In genomic region chr22:19754701-19755144, GRCh38 we compare ENCODE assay signal across 18 cellular contexts. TPM values are rescaled to one million over a fixed set of nuclear protein-coding genes. Genes with fewer than 3 reads are reported as not detected.
"Had no signal": no experiment of that assay in that cellular context is flagged by ENCODE, and none has a peak within 500 bp of the region (broad histone marks: within the 10 kb centered on the region; RNA-seq: fewer than 3 reads in every experiment).

No MANE protein-coding gene starts in this region.

- H3K9me3 Mint-ChIP-seq: activated CD4-positive, alpha-beta memory T cell treated with anti-CD3 and anti-CD28 coated beads, Interleukin-2, amount 10 ng/mL, durations not matched to agents 7 days and 5 days; naive thymus-derived CD4-positive, alpha-beta T cell had no signal

- H3K4me3 Mint-ChIP-seq: activated CD4-positive, alpha-beta memory T cell treated with anti-CD3 and anti-CD28 coated beads, Interleukin-2, amount 10 ng/mL, durations not matched to agents 7 days and 5 days; activated naive CD8-positive, alpha-beta T cell had no signal

- H3K4me3 ChIP-seq: lower lobe of right lung had no signal

- DNase-seq: activated CD4-positive, alpha-beta memory T cell treated with anti-CD3 and anti-CD28 coated beads, Interleukin-2, amount 10 ng/mL, durations not matched to agents 7 days and 5 days; activated CD4-positive, alpha-beta T cell treated with anti-CD3 and anti-CD28 coated beads for 4 hours; activated effector memory CD4-positive, alpha-beta T cell treated with anti-CD3 and anti-CD28 coated beads, Interleukin-2, amount 50 U/mL, for 16 hours; activated T-cell treated with anti-CD3 and anti-CD28 coated beads, Interleukin-2, amount 50 U/mL, for 48 hours; amniotic stem cell; esophagus squamous epithelium; left cardiac atrium; lower lobe of right lung; naive thymus-derived CD4-positive, alpha-beta T cell; nucleus accumbens; posterior cingulate gyrus; retina; stimulated activated CD4-positive, alpha-beta T cell treated with anti-CD3 and anti-CD28 coated beads, Interleukin-4, amount 100 ng/mL, for 24 hours; stimulated activated naive CD4-positive, alpha-beta T cell; T-helper 2 cell; trophoblast cell had no signal

- H3K27ac Mint-ChIP-seq: activated CD4-positive, alpha-beta memory T cell treated with anti-CD3 and anti-CD28 coated beads, Interleukin-2, amount 10 ng/mL, durations not matched to agents 7 days and 5 days; activated naive CD8-positive, alpha-beta T cell; naive thymus-derived CD4-positive, alpha-beta T cell had no signal

- H3K9me3 ChIP-seq: esophagus squamous epithelium, lower lobe of right lung had no signal

- ATAC-seq: left cardiac atrium; lower lobe of right lung; naive thymus-derived CD4-positive, alpha-beta T cell had no signal

- H3K36me3 ChIP-seq: esophagus squamous epithelium, lower lobe of right lung had no signal

- H3K36me3 Mint-ChIP-seq: activated naive CD8-positive, alpha-beta T cell had no signal

- H3K27ac ChIP-seq: esophagus squamous epithelium, lower lobe of right lung had no signal

RNA-seq across cellular contexts. Expression of gene TBX1, which starts 5.9 kb away (rescaled TPM):
- total RNA-seq: activated CD4-positive, alpha-beta memory T cell treated with anti-CD3 and anti-CD28 coated beads, Interleukin-2, amount 10 ng/mL, durations not matched to agents 7 days and 5 days; mononuclear cell had no signal

RNA-seq across cellular contexts. Expression of gene GP1BB, which starts 31.4 kb away (rescaled TPM):
- total RNA-seq: activated CD4-positive, alpha-beta memory T cell treated with anti-CD3 and anti-CD28 coated beads, Interleukin-2, amount 10 ng/mL, durations not matched to agents 7 days and 5 days; left cardiac atrium had no signal

RNA-seq across cellular contexts. Expression of gene SEPTIN5, which starts 40.4 kb away (rescaled TPM):
- total RNA-seq: activated CD4-positive, alpha-beta memory T cell treated with anti-CD3 and anti-CD28 coated beads, Interleukin-2, amount 10 ng/mL, durations not matched to agents 7 days and 5 days had no signal
